In the genomic region with DNA sequence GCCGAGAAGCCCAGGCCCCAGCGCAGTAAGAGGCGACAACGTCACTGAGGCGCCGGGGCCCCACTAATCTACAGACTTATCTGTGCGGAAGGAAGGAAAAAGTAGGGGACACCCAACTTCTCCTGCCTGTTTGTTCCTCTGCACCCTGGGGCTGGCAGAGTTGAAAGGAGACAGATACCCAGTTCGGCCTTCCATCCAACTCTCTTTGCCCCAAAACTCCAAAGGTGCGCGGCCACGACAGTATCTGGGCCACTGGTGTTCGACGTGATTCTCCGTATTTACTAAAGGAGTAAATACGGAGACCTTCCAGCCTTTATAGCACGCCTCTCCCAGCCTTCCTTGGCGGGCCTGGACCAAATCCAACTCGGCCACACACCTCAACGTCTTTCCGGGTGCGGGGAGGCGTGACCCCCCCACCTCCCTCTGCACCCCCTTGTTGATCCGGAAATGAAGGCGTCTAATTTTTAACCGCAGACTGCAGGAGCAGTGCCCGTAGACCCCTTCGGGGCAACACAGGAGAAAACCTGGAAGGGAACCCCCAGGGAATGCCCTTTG, we compare ENCODE assay signal across 2 cellular contexts.
TF ChIP-seq lines count a peak whose summit lies in the region.

No MANE protein-coding gene starts in this region.

TF ChIP-seq in PFSK-1, 5 proteins besides CTCF, POLR2A, EP300 and RAD21 (continued from another document):
- TF ChIP-seq, protein P1, sequence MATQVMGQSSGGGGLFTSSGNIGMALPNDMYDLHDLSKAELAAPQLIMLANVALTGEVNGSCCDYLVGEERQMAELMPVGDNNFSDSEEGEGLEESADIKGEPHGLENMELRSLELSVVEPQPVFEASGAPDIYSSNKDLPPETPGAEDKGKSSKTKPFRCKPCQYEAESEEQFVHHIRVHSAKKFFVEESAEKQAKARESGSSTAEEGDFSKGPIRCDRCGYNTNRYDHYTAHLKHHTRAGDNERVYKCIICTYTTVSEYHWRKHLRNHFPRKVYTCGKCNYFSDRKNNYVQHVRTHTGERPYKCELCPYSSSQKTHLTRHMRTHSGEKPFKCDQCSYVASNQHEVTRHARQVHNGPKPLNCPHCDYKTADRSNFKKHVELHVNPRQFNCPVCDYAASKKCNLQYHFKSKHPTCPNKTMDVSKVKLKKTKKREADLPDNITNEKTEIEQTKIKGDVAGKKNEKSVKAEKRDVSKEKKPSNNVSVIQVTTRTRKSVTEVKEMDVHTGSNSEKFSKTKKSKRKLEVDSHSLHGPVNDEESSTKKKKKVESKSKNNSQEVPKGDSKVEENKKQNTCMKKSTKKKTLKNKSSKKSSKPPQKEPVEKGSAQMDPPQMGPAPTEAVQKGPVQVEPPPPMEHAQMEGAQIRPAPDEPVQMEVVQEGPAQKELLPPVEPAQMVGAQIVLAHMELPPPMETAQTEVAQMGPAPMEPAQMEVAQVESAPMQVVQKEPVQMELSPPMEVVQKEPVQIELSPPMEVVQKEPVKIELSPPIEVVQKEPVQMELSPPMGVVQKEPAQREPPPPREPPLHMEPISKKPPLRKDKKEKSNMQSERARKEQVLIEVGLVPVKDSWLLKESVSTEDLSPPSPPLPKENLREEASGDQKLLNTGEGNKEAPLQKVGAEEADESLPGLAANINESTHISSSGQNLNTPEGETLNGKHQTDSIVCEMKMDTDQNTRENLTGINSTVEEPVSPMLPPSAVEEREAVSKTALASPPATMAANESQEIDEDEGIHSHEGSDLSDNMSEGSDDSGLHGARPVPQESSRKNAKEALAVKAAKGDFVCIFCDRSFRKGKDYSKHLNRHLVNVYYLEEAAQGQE (IDR thresholded peaks at IDR 0.05; ENCODE audit: insufficient read depth in 1 of 2, low read depth in 2 of 2, low read length in 2 of 2) = no peak

TF ChIP-seq in GM12878, 131 proteins besides CTCF, POLR2A, EP300 and RAD21 (continued from another document):
- TF ChIP-seq, protein P2, sequence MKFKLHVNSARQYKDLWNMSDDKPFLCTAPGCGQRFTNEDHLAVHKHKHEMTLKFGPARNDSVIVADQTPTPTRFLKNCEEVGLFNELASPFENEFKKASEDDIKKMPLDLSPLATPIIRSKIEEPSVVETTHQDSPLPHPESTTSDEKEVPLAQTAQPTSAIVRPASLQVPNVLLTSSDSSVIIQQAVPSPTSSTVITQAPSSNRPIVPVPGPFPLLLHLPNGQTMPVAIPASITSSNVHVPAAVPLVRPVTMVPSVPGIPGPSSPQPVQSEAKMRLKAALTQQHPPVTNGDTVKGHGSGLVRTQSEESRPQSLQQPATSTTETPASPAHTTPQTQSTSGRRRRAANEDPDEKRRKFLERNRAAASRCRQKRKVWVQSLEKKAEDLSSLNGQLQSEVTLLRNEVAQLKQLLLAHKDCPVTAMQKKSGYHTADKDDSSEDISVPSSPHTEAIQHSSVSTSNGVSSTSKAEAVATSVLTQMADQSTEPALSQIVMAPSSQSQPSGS (IDR thresholded peaks at IDR 0.05; ENCODE audit: low read length) = no peak; the same call in 1 of the 2 replicates
- TF ChIP-seq NFIC (IDR thresholded peaks at IDR 0.05; ENCODE audit: low read depth, low read length) (peak; percentile 67; the same call in 1 of the 2 replicates), ETV6 (conservative IDR thresholded peaks at IDR 0.05 in 1 of 2, IDR thresholded peaks at IDR 0.05 in 1 of 2; ENCODE audit: borderline replicate concordance in 1 of 2, low read depth in 1 of 2) (peak in 1 of 2 experiments; percentile 46; a peak in 1 of 4 replicates), MYC (IDR thresholded peaks at IDR 0.05; ENCODE audit: insufficient read depth, insufficient read length, insufficient replicate concordance, low read length, severe bottlenecking) (no peak), WRNIP1 (IDR thresholded peaks at IDR 0.05; ENCODE audit: borderline replicate concordance, low read depth, low read length) (no peak), JUND (IDR thresholded peaks at IDR 0.05; ENCODE audit: low read depth, low read length) (no peak), CREM (IDR thresholded peaks at IDR 0.05; ENCODE audit: low read depth) (peak; percentile 45), BHLHE40 (IDR thresholded peaks at IDR 0.05; ENCODE audit: borderline replicate concordance in 1 of 2, low read depth in 2 of 2, low read length in 1 of 2) (peak in 1 of 2 experiments; percentile 8; a peak in 1 of 4 replicates), TBL1XR1 (IDR thresholded peaks at IDR 0.05; ENCODE audit: low read depth, low read length) (peak; percentile 47; the same call in 1 of the 2 replicates), SMAD5 (IDR thresholded peaks at IDR 0.05; ENCODE audit: low read depth) (no peak), PAX5 (IDR thresholded peaks at IDR 0.05; ENCODE audit: borderline replicate concordance, low read depth, low read length) (peak; percentile 91), SMARCA5 (IDR thresholded peaks at IDR 0.05) (no peak), POLR2AphosphoS2 (IDR thresholded peaks at IDR 0.05; ENCODE audit: low read depth, low read length) (no peak), CHD1 (IDR thresholded peaks at IDR 0.05; ENCODE audit: low read depth, low read length) (0 out of 2 replicates have a peak, but pooled peaks have one; percentile 26)
- TF ChIP-seq, protein P3, sequence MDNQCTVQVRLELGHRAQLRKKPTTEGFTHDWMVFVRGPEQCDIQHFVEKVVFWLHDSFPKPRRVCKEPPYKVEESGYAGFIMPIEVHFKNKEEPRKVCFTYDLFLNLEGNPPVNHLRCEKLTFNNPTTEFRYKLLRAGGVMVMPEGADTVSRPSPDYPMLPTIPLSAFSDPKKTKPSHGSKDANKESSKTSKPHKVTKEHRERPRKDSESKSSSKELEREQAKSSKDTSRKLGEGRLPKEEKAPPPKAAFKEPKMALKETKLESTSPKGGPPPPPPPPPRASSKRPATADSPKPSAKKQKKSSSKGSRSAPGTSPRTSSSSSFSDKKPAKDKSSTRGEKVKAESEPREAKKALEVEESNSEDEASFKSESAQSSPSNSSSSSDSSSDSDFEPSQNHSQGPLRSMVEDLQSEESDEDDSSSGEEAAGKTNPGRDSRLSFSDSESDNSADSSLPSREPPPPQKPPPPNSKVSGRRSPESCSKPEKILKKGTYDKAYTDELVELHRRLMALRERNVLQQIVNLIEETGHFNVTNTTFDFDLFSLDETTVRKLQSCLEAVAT (IDR thresholded peaks at IDR 0.05) = peak; percentile 64; the same call in 1 of the 2 replicates
- TF ChIP-seq, protein P4, sequence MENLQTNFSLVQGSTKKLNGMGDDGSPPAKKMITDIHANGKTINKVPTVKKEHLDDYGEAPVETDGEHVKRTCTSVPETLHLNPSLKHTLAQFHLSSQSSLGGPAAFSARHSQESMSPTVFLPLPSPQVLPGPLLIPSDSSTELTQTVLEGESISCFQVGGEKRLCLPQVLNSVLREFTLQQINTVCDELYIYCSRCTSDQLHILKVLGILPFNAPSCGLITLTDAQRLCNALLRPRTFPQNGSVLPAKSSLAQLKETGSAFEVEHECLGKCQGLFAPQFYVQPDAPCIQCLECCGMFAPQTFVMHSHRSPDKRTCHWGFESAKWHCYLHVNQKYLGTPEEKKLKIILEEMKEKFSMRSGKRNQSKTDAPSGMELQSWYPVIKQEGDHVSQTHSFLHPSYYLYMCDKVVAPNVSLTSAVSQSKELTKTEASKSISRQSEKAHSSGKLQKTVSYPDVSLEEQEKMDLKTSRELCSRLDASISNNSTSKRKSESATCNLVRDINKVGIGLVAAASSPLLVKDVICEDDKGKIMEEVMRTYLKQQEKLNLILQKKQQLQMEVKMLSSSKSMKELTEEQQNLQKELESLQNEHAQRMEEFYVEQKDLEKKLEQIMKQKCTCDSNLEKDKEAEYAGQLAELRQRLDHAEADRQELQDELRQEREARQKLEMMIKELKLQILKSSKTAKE (IDR thresholded peaks at IDR 0.05; ENCODE audit: low read depth, poor library complexity, severe bottlenecking) = peak; percentile 52
- TF ChIP-seq, protein P5, sequence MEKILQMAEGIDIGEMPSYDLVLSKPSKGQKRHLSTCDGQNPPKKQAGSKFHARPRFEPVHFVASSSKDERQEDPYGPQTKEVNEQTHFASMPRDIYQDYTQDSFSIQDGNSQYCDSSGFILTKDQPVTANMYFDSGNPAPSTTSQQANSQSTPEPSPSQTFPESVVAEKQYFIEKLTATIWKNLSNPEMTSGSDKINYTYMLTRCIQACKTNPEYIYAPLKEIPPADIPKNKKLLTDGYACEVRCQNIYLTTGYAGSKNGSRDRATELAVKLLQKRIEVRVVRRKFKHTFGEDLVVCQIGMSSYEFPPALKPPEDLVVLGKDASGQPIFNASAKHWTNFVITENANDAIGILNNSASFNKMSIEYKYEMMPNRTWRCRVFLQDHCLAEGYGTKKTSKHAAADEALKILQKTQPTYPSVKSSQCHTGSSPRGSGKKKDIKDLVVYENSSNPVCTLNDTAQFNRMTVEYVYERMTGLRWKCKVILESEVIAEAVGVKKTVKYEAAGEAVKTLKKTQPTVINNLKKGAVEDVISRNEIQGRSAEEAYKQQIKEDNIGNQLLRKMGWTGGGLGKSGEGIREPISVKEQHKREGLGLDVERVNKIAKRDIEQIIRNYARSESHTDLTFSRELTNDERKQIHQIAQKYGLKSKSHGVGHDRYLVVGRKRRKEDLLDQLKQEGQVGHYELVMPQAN (conservative IDR thresholded peaks at IDR 0.05) = no peak; the same call in 1 of the 2 replicates
- TF ChIP-seq, protein P6, sequence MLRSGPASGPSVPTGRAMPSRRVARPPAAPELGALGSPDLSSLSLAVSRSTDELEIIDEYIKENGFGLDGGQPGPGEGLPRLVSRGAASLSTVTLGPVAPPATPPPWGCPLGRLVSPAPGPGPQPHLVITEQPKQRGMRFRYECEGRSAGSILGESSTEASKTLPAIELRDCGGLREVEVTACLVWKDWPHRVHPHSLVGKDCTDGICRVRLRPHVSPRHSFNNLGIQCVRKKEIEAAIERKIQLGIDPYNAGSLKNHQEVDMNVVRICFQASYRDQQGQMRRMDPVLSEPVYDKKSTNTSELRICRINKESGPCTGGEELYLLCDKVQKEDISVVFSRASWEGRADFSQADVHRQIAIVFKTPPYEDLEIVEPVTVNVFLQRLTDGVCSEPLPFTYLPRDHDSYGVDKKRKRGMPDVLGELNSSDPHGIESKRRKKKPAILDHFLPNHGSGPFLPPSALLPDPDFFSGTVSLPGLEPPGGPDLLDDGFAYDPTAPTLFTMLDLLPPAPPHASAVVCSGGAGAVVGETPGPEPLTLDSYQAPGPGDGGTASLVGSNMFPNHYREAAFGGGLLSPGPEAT (IDR thresholded peaks at IDR 0.05; ENCODE audit: low read depth) = peak; percentile 50; the same call in 1 of the 2 replicates
- TF ChIP-seq, protein P7, sequence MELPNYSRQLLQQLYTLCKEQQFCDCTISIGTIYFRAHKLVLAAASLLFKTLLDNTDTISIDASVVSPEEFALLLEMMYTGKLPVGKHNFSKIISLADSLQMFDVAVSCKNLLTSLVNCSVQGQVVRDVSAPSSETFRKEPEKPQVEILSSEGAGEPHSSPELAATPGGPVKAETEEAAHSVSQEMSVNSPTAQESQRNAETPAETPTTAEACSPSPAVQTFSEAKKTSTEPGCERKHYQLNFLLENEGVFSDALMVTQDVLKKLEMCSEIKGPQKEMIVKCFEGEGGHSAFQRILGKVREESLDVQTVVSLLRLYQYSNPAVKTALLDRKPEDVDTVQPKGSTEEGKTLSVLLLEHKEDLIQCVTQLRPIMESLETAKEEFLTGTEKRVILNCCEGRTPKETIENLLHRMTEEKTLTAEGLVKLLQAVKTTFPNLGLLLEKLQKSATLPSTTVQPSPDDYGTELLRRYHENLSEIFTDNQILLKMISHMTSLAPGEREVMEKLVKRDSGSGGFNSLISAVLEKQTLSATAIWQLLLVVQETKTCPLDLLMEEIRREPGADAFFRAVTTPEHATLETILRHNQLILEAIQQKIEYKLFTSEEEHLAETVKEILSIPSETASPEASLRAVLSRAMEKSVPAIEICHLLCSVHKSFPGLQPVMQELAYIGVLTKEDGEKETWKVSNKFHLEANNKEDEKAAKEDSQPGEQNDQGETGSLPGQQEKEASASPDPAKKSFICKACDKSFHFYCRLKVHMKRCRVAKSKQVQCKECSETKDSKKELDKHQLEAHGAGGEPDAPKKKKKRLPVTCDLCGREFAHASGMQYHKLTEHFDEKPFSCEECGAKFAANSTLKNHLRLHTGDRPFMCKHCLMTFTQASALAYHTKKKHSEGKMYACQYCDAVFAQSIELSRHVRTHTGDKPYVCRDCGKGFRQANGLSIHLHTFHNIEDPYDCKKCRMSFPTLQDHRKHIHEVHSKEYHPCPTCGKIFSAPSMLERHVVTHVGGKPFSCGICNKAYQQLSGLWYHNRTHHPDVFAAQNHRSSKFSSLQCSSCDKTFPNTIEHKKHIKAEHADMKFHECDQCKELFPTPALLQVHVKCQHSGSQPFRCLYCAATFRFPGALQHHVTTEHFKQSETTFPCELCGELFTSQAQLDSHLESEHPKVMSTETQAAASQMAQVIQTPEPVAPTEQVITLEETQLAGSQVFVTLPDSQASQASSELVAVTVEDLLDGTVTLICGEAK (IDR thresholded peaks at IDR 0.05; ENCODE audit: borderline replicate concordance) = no peak; the same call in 1 of the 2 replicates
